7 cellular contexts compared by ENCODE assay signal in genomic region chr11:34897171-34897870, GRCh38.
"Had no signal": no experiment of that assay in that cellular context is flagged by ENCODE, and none has a peak within 500 bp of the region (broad histone marks: within the 10 kb centered on the region; RNA-seq: fewer than 3 reads in every experiment).

No MANE protein-coding gene starts in this region.

- H3K4me3 ChIP-seq: GM23338 had no signal

- H3K27ac ChIP-seq: HL-60 had no signal

- ATAC-seq: GM23338, HCT116, HepG2 had no signal

- DNase-seq: H9, HFFc6, KBM-7 had no signal
